In the genomic region with DNA sequence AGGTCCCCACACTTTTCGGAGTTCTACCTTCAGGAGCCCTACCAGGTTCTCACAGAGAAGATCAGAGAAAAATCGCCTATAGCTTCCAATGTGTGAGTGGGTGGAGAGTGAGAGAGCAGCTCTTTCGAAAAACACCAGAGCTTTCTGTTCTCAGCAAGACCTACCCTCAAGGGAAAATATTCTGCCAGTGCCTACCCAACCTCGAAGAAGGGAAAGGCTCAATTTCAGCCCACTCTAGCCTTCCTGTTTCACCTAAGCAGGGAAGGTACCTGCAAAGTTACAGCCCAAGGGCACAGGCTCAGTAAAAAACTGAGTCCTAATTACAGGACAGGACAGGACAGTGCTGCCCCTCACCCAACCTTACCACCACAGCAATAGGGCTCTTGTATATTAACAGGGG, we compare ENCODE assay signal across 14 cellular contexts.
DNase-seq lines count a peak whose midpoint lies in the region; ATAC-seq, FAIRE-seq and TF ChIP-seq lines count a peak whose summit lies in the region.
"Had no signal": no experiment of that assay in that cellular context is flagged by ENCODE, and none has a peak within 500 bp of the region (broad histone marks: within the 10 kb centered on the region; RNA-seq: fewer than 3 reads in every experiment).

No MANE protein-coding gene starts in this region.

- TF ChIP-seq CTCF in D721Med (IDR thresholded peaks at IDR 0.05; ENCODE audit: insufficient read depth, missing control alignments): no peak

- no peak for FAIRE-seq in D721Med (lab: Jason Lieb, UNC)
- FAIRE-seq: endometrium had no signal

- DNase-seq in cerebellum (ENCODE audit: low spot score) (no peak), hypothalamus (lab: John Stamatoyannopoulos, UW) (no peak), D721Med (ENCODE audit: insufficient read length, low spot score) (no peak), germinal center (ENCODE audit: low spot score) (no peak)
- DNase-seq: left colon, NCI-H1092 treated with DMSO at 0.1 percent for 48 hours, SK-N-SH, spleen, uterus had no signal

- ATAC-seq in GM18517 (IDR thresholded peaks at IDR 0.05; ENCODE audit: unreplicated experiment) (peak; percentile 86), GM21360 (IDR thresholded peaks at IDR 0.05; ENCODE audit: unreplicated experiment) (peak; percentile 97), HG02885 (IDR thresholded peaks at IDR 0.05; ENCODE audit: poor library complexity, unreplicated experiment) (peak; percentile 91), HG03460 (IDR thresholded peaks at IDR 0.05; ENCODE audit: unreplicated experiment) (peak; percentile 95)
- ATAC-seq: left colon had no signal
